In the genomic region with DNA sequence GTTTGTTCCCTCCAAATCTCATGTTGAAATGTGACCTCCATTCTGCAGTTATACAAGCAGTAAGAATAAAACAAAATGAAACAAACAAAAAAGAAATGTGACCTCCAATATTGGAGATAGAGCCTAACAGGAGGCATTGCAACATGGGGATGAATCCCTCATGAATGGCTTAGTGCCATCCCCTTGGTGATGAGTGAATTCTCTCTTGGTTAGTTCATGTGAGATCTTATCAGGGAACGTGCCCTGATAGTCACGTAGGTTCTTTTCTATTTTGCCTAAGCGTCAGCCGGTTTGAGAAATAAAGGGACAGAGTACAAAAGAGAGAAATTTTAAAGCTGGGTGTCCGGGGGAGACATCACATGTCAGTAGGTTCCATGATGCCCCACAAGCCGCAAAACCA, we compare ENCODE assay signal across 16 cellular contexts. TPM values are rescaled to one million over a fixed set of nuclear protein-coding genes. Genes with fewer than 3 reads are reported as not detected.
"Had no signal": no experiment of that assay in that cellular context is flagged by ENCODE, and none has a peak within 500 bp of the region (broad histone marks: within the 10 kb centered on the region; RNA-seq: fewer than 3 reads in every experiment).

No MANE protein-coding gene starts in this region.

RNA-seq across cellular contexts. Expression of gene APLNR, which starts 44.5 kb away (rescaled TPM):
- total RNA-seq: kidney epithelial cell, myocyte had no signal
- polyA plus RNA-seq: keratinocyte had no signal

RNA-seq across cellular contexts. Expression of gene P2RX3, which starts 56.6 kb away (rescaled TPM):
- total RNA-seq: colonic mucosa, dermis microvascular lymphatic vessel endothelial cell, endodermal cell, esophagus mucosa, esophagus squamous epithelium, gastrocnemius medialis, glomerular endothelial cell, kidney epithelial cell, left lung, lower leg skin, lower lobe of right lung, lung microvascular endothelial cell, mesenteric fat pad, mucosa of descending colon, myocyte had no signal
- polyA plus RNA-seq: keratinocyte had no signal
